Comparison of ENCODE assay signal across 8 cellular contexts in genomic region chr1:245156736-245157505, GRCh38. TPM values are rescaled to one million over a fixed set of nuclear protein-coding genes. Genes with fewer than 3 reads are reported as not detected.
A peak's percentile ranks its signal among the peaks of the same experiment; 100 is the strongest.
DNase-seq lines count a peak whose midpoint lies in the region; ATAC-seq and TF ChIP-seq lines count a peak whose summit lies in the region.

No MANE protein-coding gene starts in this region.

- no peak overlapping the region for H3K27ac ChIP-seq in Karpas-422 (ENCODE audit: low read length)
- peak overlapping the region; percentile 75 for H3K27ac ChIP-seq in smooth muscle cell (ENCODE audit: low read depth)

- H4K20me1 ChIP-seq in Karpas-422 (ENCODE audit: insufficient read depth, low read depth, low read length) (no peaks in the 10 kb centered on the region), smooth muscle cell (ENCODE audit: low read depth) (peaks cover 63% of the 10 kb centered on the region)

- H3K9me2 ChIP-seq in Karpas-422 (replicated peaks; ENCODE audit: insufficient read depth, low read length): no peaks in the 10 kb centered on the region

- no peak overlapping the region for H3K27ac Mint-ChIP-seq in activated T-cell treated with anti-CD3 and anti-CD28 coated beads, Interleukin-2, amount 50 U/mL, for 72 hours

- H3K9me3 Mint-ChIP-seq in activated T-cell treated with anti-CD3 and anti-CD28 coated beads, Interleukin-2, amount 50 U/mL, for 72 hours: peaks cover 0 to 3% of the 10 kb centered on the region in 2 donors

- WGBS in smooth muscle cell (ENCODE audit: low lambda C conversion rate): under 1% methylated on average over 34 of the region's 44 CpGs

- H3K4me1 Mint-ChIP-seq in activated T-cell treated with anti-CD3 and anti-CD28 coated beads, Interleukin-2, amount 50 U/mL, for 72 hours (ENCODE audit: low read depth): peaks cover 26% of the 10 kb centered on the region

- no peak for ATAC-seq in activated T-cell treated with anti-CD3 and anti-CD28 coated beads, Interleukin-2, amount 50 U/mL, for 72 hours (replicated peaks in 1 of 2)
- ATAC-seq in GM19328 (IDR thresholded peaks at IDR 0.05; ENCODE audit: unreplicated experiment): no peak

- peaks cover 0 to 2% of the 10 kb centered on the region in 2 donors for H3K36me3 Mint-ChIP-seq in activated T-cell treated with anti-CD3 and anti-CD28 coated beads, Interleukin-2, amount 50 U/mL, for 72 hours (ENCODE audit: insufficient read depth in 2 of 2)

- H3K4me1 ChIP-seq in Karpas-422 (ENCODE audit: low read length) (peaks cover 19% of the 10 kb centered on the region), smooth muscle cell (ENCODE audit: low read depth) (peaks cover 19% of the 10 kb centered on the region)

- H2AFZ ChIP-seq in Karpas-422 (ENCODE audit: low read length) (peak overlapping the region; percentile 62; the same call in 1 of the 2 replicates), smooth muscle cell (ENCODE audit: low read depth) (peak overlapping the region; percentile 56)

- H3K9ac ChIP-seq in Karpas-422 (ENCODE audit: low read length): peak overlapping the region; percentile 53
- H3K9ac ChIP-seq in smooth muscle cell (ENCODE audit: low read depth): peak overlapping the region; percentile 57

- H3K9me3 ChIP-seq in Karpas-422 (ENCODE audit: low read length): no peaks in the 10 kb centered on the region
- H3K9me3 ChIP-seq in iPS-18c (ENCODE audit: control insufficient read depth, insufficient read depth, low read length): no peaks in the 10 kb centered on the region
- no peaks in the 10 kb centered on the region for H3K9me3 ChIP-seq in smooth muscle cell (replicated peaks; ENCODE audit: low read depth)

- no peaks in the 10 kb centered on the region for H3K36me3 ChIP-seq in Karpas-422 (ENCODE audit: insufficient read depth, low read length)
- H3K36me3 ChIP-seq in smooth muscle cell (ENCODE audit: low read depth): no peaks in the 10 kb centered on the region

- H3K4me2 ChIP-seq in Karpas-422 (ENCODE audit: low read depth, low read length, poor library complexity, severe bottlenecking) (peak overlapping the region; percentile 61), smooth muscle cell (peak overlapping the region; percentile 97)

- H3F3A ChIP-seq in smooth muscle cell (ENCODE audit: low read depth): peaks cover 25% of the 10 kb centered on the region

- H3K4me3 ChIP-seq in Karpas-422 (ENCODE audit: low read length): peak overlapping the region; percentile 50
- H3K4me3 ChIP-seq in iPS-18c (ENCODE audit: insufficient read depth, low read depth, low read length): peak overlapping the region; percentile 73
- H3K4me3 ChIP-seq in smooth muscle cell: peak overlapping the region; percentile 89

- H3K27me3 ChIP-seq in Karpas-422 (ENCODE audit: low read length) (no peaks in the 10 kb centered on the region), smooth muscle cell (ENCODE audit: low read depth) (no peaks in the 10 kb centered on the region)

- no peak for TF ChIP-seq CTCF in smooth muscle cell (IDR thresholded peaks at IDR 0.05; ENCODE audit: borderline replicate concordance, insufficient read depth, poor library complexity, severe bottlenecking)

- DNase-seq in NCI-H1105 treated with DMSO at 0.1 percent for 48 hours (lab: John Stamatoyannopoulos, UW) (peak; percentile 5), NCI-H1105 (lab: John Stamatoyannopoulos, UW) (no peak), Karpas-422 (no peak), smooth muscle cell (lab: John Stamatoyannopoulos, UW; ENCODE audit: unreplicated experiment) (no peak), GOT3 (lab: John Stamatoyannopoulos, UW) (no peak)
- DNase-seq in activated T-cell treated with anti-CD3 and anti-CD28 coated beads, Interleukin-2, amount 50 U/mL, for 72 hours: peak; percentile 5 to 6

- no peaks in the 10 kb centered on the region for H3K79me2 ChIP-seq in Karpas-422 (ENCODE audit: low read length)
- peaks cover 69% of the 10 kb centered on the region for H3K79me2 ChIP-seq in smooth muscle cell (ENCODE audit: low read depth)

- peak overlapping the region; percentile 89 to 92 for H3K4me3 Mint-ChIP-seq in activated T-cell treated with anti-CD3 and anti-CD28 coated beads, Interleukin-2, amount 50 U/mL, for 72 hours

- peaks cover 65% of the 10 kb centered on the region for H3K27me3 Mint-ChIP-seq in activated T-cell treated with anti-CD3 and anti-CD28 coated beads, Interleukin-2, amount 50 U/mL, for 72 hours (ENCODE audit: low read depth)

RNA-seq across cellular contexts. Expression of gene KIF26B, which starts 2.1 kb away (rescaled TPM):
- total RNA-seq in Karpas-422 (2014; rRNA removed; shearing (Covaris generic); ENCODE audit: low replicate concordance): 2.3 and 3.3 TPM in 2 replicates
- under 1 TPM; 0.25 to 0.34 TPM for total RNA-seq in activated T-cell treated with anti-CD3 and anti-CD28 coated beads, Interleukin-2, amount 50 U/mL, for 72 hours
- total RNA-seq in smooth muscle cell: 42.1 and 43.3 TPM in 2 replicates
- 24.1 and 24.9 TPM in 2 replicates for polyA plus RNA-seq in smooth muscle cell

Comparison
In these comparisons a context has a peak if more than half of its experiments do, and no peak if none do; other contexts are left out.
1. DNase-seq: peak in NCI-H1105 treated with DMSO at 0.1 percent for 48 hours (single experiment) and activated T-cell treated with anti-CD3 and anti-CD28 coated beads, Interleukin-2, amount 50 U/mL, for 72 hours (2 of 2); none in NCI-H1105 (single experiment), Karpas-422 (single experiment), smooth muscle cell (single experiment) and GOT3 (single experiment).
2. Peak in every context shown above with its lines, with median percentiles within 50 percentile points of each other: H3K4me3 ChIP-seq.